Comparison of ENCODE assay signal across 8 cellular contexts in the genomic region with DNA sequence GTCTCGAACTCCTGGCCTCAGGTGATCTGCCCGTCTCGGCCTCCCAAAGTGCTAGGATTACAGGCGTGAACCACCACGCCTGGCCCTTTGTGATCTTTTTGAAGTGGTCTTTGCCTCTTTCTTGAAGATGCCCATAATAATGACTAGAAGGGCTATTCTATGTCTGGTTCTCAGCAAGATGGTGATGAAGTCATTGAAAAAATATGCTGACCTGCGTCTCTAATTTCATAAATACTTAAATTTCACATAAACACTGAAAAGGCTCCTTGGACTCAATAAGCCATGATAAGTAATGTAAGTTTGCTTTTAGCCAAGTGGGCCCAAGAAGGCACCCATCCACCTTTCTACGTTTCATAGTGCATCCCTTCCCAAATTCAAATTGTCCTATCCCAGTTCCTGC. TPM values are rescaled to one million over a fixed set of nuclear protein-coding genes. Genes with fewer than 3 reads are reported as not detected.
DNase-seq lines count a peak whose midpoint lies in the region; ATAC-seq and TF ChIP-seq lines count a peak whose summit lies in the region.

No MANE protein-coding gene starts in this region.

- ATAC-seq in WTC11 (no peak), foreskin keratinocyte (no peak), GM19463 (IDR thresholded peaks at IDR 0.05; ENCODE audit: unreplicated experiment) (no peak)
- no peak for ATAC-seq in stimulated activated memory B cell treated with anti-CD40 and anti-IgM and Interleukin-4, amounts not matched to agents 10 μg/mL and 1 μg/mL and 100 μg/mL, for 72 hours

- H3K27me3 Mint-ChIP-seq in WTC11 (ENCODE audit: low read depth), result peaks cover 9% of the 10 kb centered on the region
- H3K27me3 Mint-ChIP-seq in stimulated activated memory B cell treated with anti-CD40 and anti-IgM and Interleukin-4, amounts not matched to agents 10 μg/mL and 1 μg/mL and 100 μg/mL, for 72 hours, result no peaks in the 10 kb centered on the region

- H3K4me1 ChIP-seq in foreskin keratinocyte, result peaks cover 16% of the 10 kb centered on the region

- POLR2A ChIA-PET in WTC11 (lab: Charles Lee), result no interaction called here

- no peak for TF ChIP-seq CTCF in HFF-Myc (IDR thresholded peaks at IDR 0.05; ENCODE audit: low read depth, low read length, missing control alignments)
- no peak for TF ChIP-seq CTCF in WTC11 (IDR thresholded peaks at IDR 0.05)
- no peak for TF ChIP-seq CTCF in foreskin keratinocyte (conservative IDR thresholded peaks at IDR 0.05)

- CTCF ChIA-PET in WTC11 (lab: Charles Lee), result interaction anchor here (0.7 to 1.3 kb wide), 2 partner anchors 60 to 62 kb away, joined by 3 to 4 read pairs; no protein-coding TSS in a partner anchor

- no peaks in the 10 kb centered on the region for H3K27me3 ChIP-seq in foreskin keratinocyte

- H3K9me3 Mint-ChIP-seq in WTC11, result no peaks in the 10 kb centered on the region
- H3K9me3 Mint-ChIP-seq in stimulated activated memory B cell treated with anti-CD40 and anti-IgM and Interleukin-4, amounts not matched to agents 10 μg/mL and 1 μg/mL and 100 μg/mL, for 72 hours, result no peaks in the 10 kb centered on the region

- H3K27ac Mint-ChIP-seq in WTC11, result peak overlapping the region; percentile 92
- peak overlapping the region; percentile 100 for H3K27ac Mint-ChIP-seq in stimulated activated memory B cell treated with anti-CD40 and anti-IgM and Interleukin-4, amounts not matched to agents 10 μg/mL and 1 μg/mL and 100 μg/mL, for 72 hours

- peak overlapping the region; percentile 89 for H3K4me3 ChIP-seq in HFF-Myc (replicated peaks; ENCODE audit: low read depth, low read length)

- no peaks in the 10 kb centered on the region for H3K36me3 Mint-ChIP-seq in WTC11
- H3K36me3 Mint-ChIP-seq in stimulated activated memory B cell treated with anti-CD40 and anti-IgM and Interleukin-4, amounts not matched to agents 10 μg/mL and 1 μg/mL and 100 μg/mL, for 72 hours, result peaks cover 2% of the 10 kb centered on the region

- H3K4me3 Mint-ChIP-seq in WTC11, result peak overlapping the region; percentile 87
- peak overlapping the region; percentile 100 for H3K4me3 Mint-ChIP-seq in stimulated activated memory B cell treated with anti-CD40 and anti-IgM and Interleukin-4, amounts not matched to agents 10 μg/mL and 1 μg/mL and 100 μg/mL, for 72 hours

- peaks cover 44% of the 10 kb centered on the region for H3K4me1 Mint-ChIP-seq in WTC11
- peaks cover 47% of the 10 kb centered on the region for H3K4me1 Mint-ChIP-seq in stimulated activated memory B cell treated with anti-CD40 and anti-IgM and Interleukin-4, amounts not matched to agents 10 μg/mL and 1 μg/mL and 100 μg/mL, for 72 hours

- peak overlapping the region; percentile 87 for H3K27ac ChIP-seq in foreskin keratinocyte

- no peak for DNase-seq in HFF-Myc (ENCODE audit: extremely low read depth, low read depth)
- no peak for DNase-seq in WTC11 (ENCODE audit: low spot score)
- no peak for DNase-seq in foreskin keratinocyte
- no peak for DNase-seq in NCI-H1092 treated with DMSO at 0.1 percent for 48 hours (lab: John Stamatoyannopoulos, UW)
- DNase-seq in medulla oblongata (ENCODE audit: extremely low spot score), result no peak
- DNase-seq in NCI-H2081 (lab: John Stamatoyannopoulos, UW), result no peak

TF ChIP-seq in WTC11, 78 proteins besides CTCF, POLR2A, EP300 and RAD21:
- TF ChIP-seq, protein P1, sequence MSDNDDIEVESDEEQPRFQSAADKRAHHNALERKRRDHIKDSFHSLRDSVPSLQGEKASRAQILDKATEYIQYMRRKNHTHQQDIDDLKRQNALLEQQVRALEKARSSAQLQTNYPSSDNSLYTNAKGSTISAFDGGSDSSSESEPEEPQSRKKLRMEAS (CRISPR knock-in tag; IDR thresholded peaks at IDR 0.05), result no peak
- no peak for TF ChIP-seq KAT7 (CRISPR knock-in tag; IDR thresholded peaks at IDR 0.05; ENCODE audit: borderline replicate concordance)
- no peak for TF ChIP-seq E2F1 (CRISPR knock-in tag; IDR thresholded peaks at IDR 0.05)
- TF ChIP-seq CBFB (CRISPR knock-in tag; IDR thresholded peaks at IDR 0.05; ENCODE audit: low read depth), result no peak
- TF ChIP-seq SMAD3 (CRISPR knock-in tag; IDR thresholded peaks at IDR 0.05; ENCODE audit: borderline replicate concordance), result no peak
- TF ChIP-seq, protein P2, sequence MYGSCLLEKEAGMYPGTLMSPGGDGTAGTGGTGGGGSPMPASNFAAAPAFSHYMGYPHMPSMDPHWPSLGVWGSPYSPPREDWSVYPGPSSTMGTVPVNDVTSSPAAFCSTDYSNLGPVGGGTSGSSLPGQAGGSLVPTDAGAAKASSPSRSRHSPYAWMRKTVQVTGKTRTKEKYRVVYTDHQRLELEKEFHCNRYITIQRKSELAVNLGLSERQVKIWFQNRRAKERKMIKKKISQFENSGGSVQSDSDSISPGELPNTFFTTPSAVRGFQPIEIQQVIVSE (CRISPR knock-in tag; IDR thresholded peaks at IDR 0.05; ENCODE audit: borderline replicate concordance), result no peak
- TF ChIP-seq JUN (CRISPR knock-in tag; IDR thresholded peaks at IDR 0.05), result no peak
- TF ChIP-seq STAT6 (CRISPR knock-in tag; conservative IDR thresholded peaks at IDR 0.05; ENCODE audit: low read depth), result no peak
TF ChIP-seq in WTC11: peak in this region for 0.

RNA-seq across cellular contexts. Expression of gene MAPK6, which starts 0.8 kb away (rescaled TPM):
- total RNA-seq in WTC11 (2021) (82.2 to 95.1 TPM (median 83.2 TPM) in 3 replicates), foreskin keratinocyte (76.6 and 78.2 TPM in 2 replicates)
- polyA plus RNA-seq in foreskin keratinocyte, result 16.6 and 19.8 TPM in 2 replicates

RNA-seq across cellular contexts. Expression of gene LEO1, which starts 46.7 kb away (rescaled TPM):
- 24.9 to 28.4 TPM (median 25.0 TPM) in 3 replicates for total RNA-seq in WTC11 (2021)
- 33.3 and 38.3 TPM in 2 replicates for total RNA-seq in foreskin keratinocyte
- polyA plus RNA-seq in foreskin keratinocyte, result 17.8 and 20.3 TPM in 2 replicates
